8 cellular contexts compared by ENCODE assay signal in genomic region chr18:58043452-58044369, GRCh38. TPM values are rescaled to one million over a fixed set of nuclear protein-coding genes. Genes with fewer than 3 reads are reported as not detected.
DNase-seq lines count a peak whose midpoint lies in the region; TF ChIP-seq lines count a peak whose summit lies in the region.

Gene NEDD4L, plus strand, starts transcription at chr18:58044226. Its CDS starts 435 bp downstream, at chr18:58044661.

- peak; percentile 94 for TF ChIP-seq CTCF in LNCaP clone FGC (IDR thresholded peaks at IDR 0.05; ENCODE audit: control insufficient read depth, extremely low read depth, insufficient read depth)

- H2BK5ac ChIP-seq in neuronal stem cell (ENCODE audit: low read length), result peak within 1 kb of the TSS; percentile 10

- H3K18ac ChIP-seq in neuronal stem cell (ENCODE audit: low read length), result peak within 1 kb of the TSS; percentile 96

- H3K27me3 ChIP-seq in H7 (ENCODE audit: control insufficient read depth, insufficient read depth, low read length), result no peaks in the 10 kb centered on the region
- no peaks in the 10 kb centered on the region for H3K27me3 ChIP-seq in neuronal stem cell (ENCODE audit: control insufficient read depth in 3 of 3, insufficient read depth in 3 of 3, low read depth in 1 of 3, low read length in 3 of 3)

- peak within 1 kb of the TSS; percentile 95 for H3K4me2 ChIP-seq in neuronal stem cell (ENCODE audit: insufficient read depth, low read length, poor library complexity, severe bottlenecking)

- WGBS in neuronal stem cell (ENCODE audit: extremely low coverage in 2 of 2, insufficient read length in 2 of 2, insufficient replicate concordance in 1 of 2), 2 donors, result no CpG with 5 or more reads among the region's 93 CpGs

- no peak within 1 kb of the TSS for H4K8ac ChIP-seq in neuronal stem cell (ENCODE audit: low read depth, low read length)

- H2BK12ac ChIP-seq in neuronal stem cell (ENCODE audit: low read length), result no peak within 1 kb of the TSS

- H3K79me1 ChIP-seq in neuronal stem cell (ENCODE audit: low read depth, low read length), result peaks cover 2% of the 10 kb centered on the region

- peak within 1 kb of the TSS; percentile 95 for H3K9ac ChIP-seq in neuronal stem cell (ENCODE audit: low read depth, low read length, poor library complexity)

- H2BK15ac ChIP-seq in neuronal stem cell (ENCODE audit: low read length), result no peak within 1 kb of the TSS

- H2BK120ac ChIP-seq in neuronal stem cell (ENCODE audit: low read depth, low read length), result no peak within 1 kb of the TSS

- H3K4ac ChIP-seq in neuronal stem cell (ENCODE audit: low read length), result no peak within 1 kb of the TSS

- no peak within 1 kb of the TSS for H3K23ac ChIP-seq in neuronal stem cell (ENCODE audit: low read depth, low read length, poor library complexity)

- DNase-seq in ELR (ENCODE audit: low read depth) (peak; percentile 86), H7 (peak; percentile 93), LNCaP clone FGC (ENCODE audit: low read depth) (peak; percentile 50), SIG-M5 treated with dmso at 0.1 percent for 504 hours (lab: John Stamatoyannopoulos, UW; ENCODE audit: unreplicated experiment) (peak; percentile 83), foreskin melanocyte (peak; percentile 80), neuronal stem cell (ENCODE audit: low spot score) (peak; percentile 85), stromal cell of bone marrow (ENCODE audit: low read depth) (peak; percentile 68)
- DNase-seq in activated naive CD4-positive, alpha-beta T cell (lab: John Stamatoyannopoulos, UW), result peak; percentile 32 to 66 (median 48)

- H2AFZ ChIP-seq in neuronal stem cell (ENCODE audit: low read length), result peak within 1 kb of the TSS; percentile 93

- H3K4me1 ChIP-seq in neuronal stem cell (ENCODE audit: control insufficient read depth in 2 of 2, insufficient read depth in 1 of 2, low read depth in 1 of 2, low read length in 2 of 2), result peaks cover 8 to 12% of the 10 kb centered on the region in 2 donors

- peak within 1 kb of the TSS; percentile 17 for H3K14ac ChIP-seq in neuronal stem cell (ENCODE audit: low read length)

- H4K91ac ChIP-seq in neuronal stem cell (ENCODE audit: low read depth, low read length, poor library complexity), result no peak within 1 kb of the TSS

- peak within 1 kb of the TSS; percentile 94 for H3K27ac ChIP-seq in neuronal stem cell (replicated peaks; ENCODE audit: low read length)

- H3K4me3 ChIP-seq in H7 (ENCODE audit: insufficient read depth, low read depth, low read length), result peak within 1 kb of the TSS; percentile 92
- peak within 1 kb of the TSS; percentile 83 for H3K4me3 ChIP-seq in LNCaP clone FGC (ENCODE audit: low read depth, low read length)
- H3K4me3 ChIP-seq in neuronal stem cell (ENCODE audit: low read length in 2 of 2), result peak within 1 kb of the TSS; percentile 86

- H2AK5ac ChIP-seq in neuronal stem cell (ENCODE audit: low read depth, low read length), result no peak within 1 kb of the TSS

- no peaks in the 10 kb centered on the region for H3K9me3 ChIP-seq in neuronal stem cell (replicated peaks in 1 of 2; ENCODE audit: control insufficient read depth in 2 of 2, insufficient read depth in 1 of 2, low read depth in 1 of 2, low read length in 2 of 2)

- H3K36me3 ChIP-seq in H7 (replicated peaks; ENCODE audit: control insufficient read depth, insufficient read depth, low read length), result no peaks in the 10 kb centered on the region
- no peaks in the 10 kb centered on the region for H3K36me3 ChIP-seq in neuronal stem cell (replicated peaks in 1 of 2; ENCODE audit: control insufficient read depth in 2 of 2, insufficient read depth in 2 of 2, low read length in 2 of 2)

RNA-seq across cellular contexts. Expression of gene NEDD4L, which starts in this region (rescaled TPM):
- total RNA-seq in H7 (2014; rRNA removed; shearing (Covaris generic)), result 39.8 and 44.1 TPM in 2 replicates
- 34.9 TPM for polyA plus RNA-seq in neuronal stem cell (2013, experiment 1 of 2)
- 33.9 TPM for polyA plus RNA-seq in neuronal stem cell (2013, experiment 2 of 2)

Comparison
In these comparisons a context has a peak if more than half of its experiments do, and no peak if none do; other contexts are left out.
1. Peak in every context shown above with its lines: DNase-seq, H3K4me3 ChIP-seq and H3K27ac ChIP-seq.